Comparison of ENCODE assay signal across 19 cellular contexts in the genomic region with DNA sequence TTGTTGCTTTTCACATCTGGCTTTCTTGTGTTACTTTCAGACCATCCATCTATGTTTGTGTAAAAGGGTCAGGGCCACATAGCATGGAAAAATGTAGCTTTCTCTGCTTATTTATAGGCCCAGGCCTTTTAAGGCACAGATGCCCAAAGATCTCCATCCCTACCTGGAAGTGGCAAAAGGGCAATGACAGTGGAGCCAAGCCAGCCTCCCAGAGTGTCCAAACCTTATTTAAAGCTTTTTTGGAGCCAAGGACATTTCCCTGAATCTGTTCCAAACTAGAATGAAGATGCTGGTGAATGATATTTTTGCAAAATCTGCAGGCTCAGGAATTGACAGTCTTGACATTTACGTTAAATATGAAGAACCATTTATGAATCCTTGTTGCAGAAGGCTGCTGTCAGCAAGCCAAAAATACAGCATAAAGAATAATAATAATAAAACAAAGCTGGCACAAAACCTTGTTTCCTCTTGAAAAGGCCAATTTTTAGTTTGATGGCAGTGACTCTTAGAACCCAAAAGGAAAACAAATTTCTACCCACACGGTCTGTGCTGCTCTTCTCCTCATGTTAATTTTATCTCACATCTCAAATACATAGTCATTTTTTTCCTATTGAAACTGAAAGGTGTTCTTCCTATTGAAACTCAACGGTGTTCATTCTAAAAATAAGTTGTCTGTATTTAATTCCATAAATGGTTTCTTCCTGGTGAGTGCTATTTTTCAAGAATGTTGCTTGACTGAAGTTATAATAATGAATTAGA.
"Had no signal": no experiment of that assay in that cellular context is flagged by ENCODE, and none has a peak within 500 bp of the region (broad histone marks: within the 10 kb centered on the region; RNA-seq: fewer than 3 reads in every experiment).

No MANE protein-coding gene starts in this region.

- DNase-seq: activated naive CD4-positive, alpha-beta T cell; anterior cingulate cortex; effector memory CD4-positive, alpha-beta T cell; foreskin keratinocyte; kidney; lower lobe of right lung; mesendoderm; mucosa of descending colon; nucleus accumbens; right lobe of liver; SK-N-SH; testis; WERI-Rb-1 had no signal

- H3K36me3 Mint-ChIP-seq: brain; stimulated activated effector memory CD8-positive, alpha-beta T cell treated with anti-CD3 and anti-CD28 coated beads, Interleukin-12 subunit alpha, Interleukin-12 subunit beta, amount 100 ng/mL, for 72 hours; type B pancreatic cell had no signal

- H3K9me3 Mint-ChIP-seq: stimulated activated effector memory CD8-positive, alpha-beta T cell treated with anti-CD3 and anti-CD28 coated beads, Interleukin-12 subunit alpha, Interleukin-12 subunit beta, amount 100 ng/mL, for 72 hours had no signal

- H3K27ac Mint-ChIP-seq: activated CD4-positive, alpha-beta T cell treated with anti-CD3 and anti-CD28 coated beads for 36 hours; stimulated activated effector memory CD8-positive, alpha-beta T cell treated with anti-CD3 and anti-CD28 coated beads, Interleukin-12 subunit alpha, Interleukin-12 subunit beta, amount 100 ng/mL, for 72 hours; type B pancreatic cell had no signal

- ATAC-seq: foreskin keratinocyte; left lobe of liver; lower lobe of right lung; mucosa of descending colon; right lobe of liver; stimulated activated effector memory CD8-positive, alpha-beta T cell treated with anti-CD3 and anti-CD28 coated beads, Interleukin-12 subunit alpha, Interleukin-12 subunit beta, amount 100 ng/mL, for 72 hours had no signal

- H3K36me3 ChIP-seq: lower lobe of right lung, right lobe of liver, WERI-Rb-1 had no signal

- H3K4me2 ChIP-seq: SK-N-SH had no signal

- H3K27me3 ChIP-seq: right lobe of liver, testis had no signal

- H3K27ac ChIP-seq: foreskin keratinocyte, lower lobe of right lung, right lobe of liver, skin epidermis, testis, WERI-Rb-1 had no signal

- H3K4me3 ChIP-seq: lower lobe of right lung, mucosa of descending colon, right lobe of liver, skin epidermis, testis had no signal

- H3K9ac ChIP-seq: SK-N-SH had no signal

- H3K4me1 ChIP-seq: foreskin keratinocyte, lower lobe of right lung, right lobe of liver, testis had no signal

- H3K9me3 ChIP-seq: lower lobe of right lung, mucosa of descending colon, right lobe of liver, SK-N-SH, testis had no signal

- H3K27me3 Mint-ChIP-seq: activated CD4-positive, alpha-beta T cell treated with anti-CD3 and anti-CD28 coated beads for 36 hours; type B pancreatic cell had no signal

- H3K4me3 Mint-ChIP-seq: activated CD4-positive, alpha-beta T cell treated with anti-CD3 and anti-CD28 coated beads for 36 hours; brain; stimulated activated effector memory CD8-positive, alpha-beta T cell treated with anti-CD3 and anti-CD28 coated beads, Interleukin-12 subunit alpha, Interleukin-12 subunit beta, amount 100 ng/mL, for 72 hours; type B pancreatic cell had no signal
